Comparison of ENCODE assay signal across 11 cellular contexts in genomic region chr6:558089-558488, GRCh38.
DNase-seq lines count a peak whose midpoint lies in the region; ATAC-seq, FAIRE-seq and TF ChIP-seq lines count a peak whose summit lies in the region.
"Had no signal": no experiment of that assay in that cellular context is flagged by ENCODE, and none has a peak within 500 bp of the region (broad histone marks: within the 10 kb centered on the region; RNA-seq: fewer than 3 reads in every experiment).

No MANE protein-coding gene starts in this region.

- no peaks in the 10 kb centered on the region for H3F3A ChIP-seq in SK-N-SH (replicated peaks; ENCODE audit: insufficient read depth)

- peaks cover 4% of the 10 kb centered on the region; the same call in 1 of the 2 replicates for H4K20me1 ChIP-seq in SK-N-SH (ENCODE audit: insufficient read depth)

- no peak overlapping the region for H2AFZ ChIP-seq in SK-N-SH (ENCODE audit: low read depth)

- no peak overlapping the region for H3K4me3 ChIP-seq in BJ (ENCODE audit: low read depth, low read length)
- H3K4me3 ChIP-seq in SK-N-SH (ENCODE audit: low read depth in 2 of 2, low read length in 1 of 2): no peak overlapping the region
- H3K4me3 ChIP-seq in fibroblast of pulmonary artery (replicated peaks; ENCODE audit: low read depth, low read length): no peak overlapping the region
- no peak overlapping the region for H3K4me3 ChIP-seq in mucosa of descending colon
- H3K4me3 ChIP-seq: lower lobe of right lung had no signal

- ATAC-seq in GM21825 (IDR thresholded peaks at IDR 0.05; ENCODE audit: unreplicated experiment): no peak
- no peak for ATAC-seq in mucosa of descending colon
- ATAC-seq: lower lobe of right lung had no signal

- TF ChIP-seq CTCF in BJ (IDR thresholded peaks at IDR 0.05; ENCODE audit: insufficient read depth, low read depth, low read length) (0 out of 2 replicates have a peak, but pooled peaks have one; percentile 30), GM10248 (IDR thresholded peaks at IDR 0.05; ENCODE audit: control extremely low read depth, extremely low read depth, low read depth, missing control alignments) (peak; percentile 29), SK-N-SH (IDR thresholded peaks at IDR 0.05) (peak; percentile 49), fibroblast of pulmonary artery (IDR thresholded peaks at IDR 0.05; ENCODE audit: low read length, missing control alignments) (peak; percentile 28), mucosa of descending colon (IDR thresholded peaks at IDR 0.05) (no peak)

- H3K4me2 ChIP-seq in SK-N-SH: no peak overlapping the region

- H3K9me3 ChIP-seq in SK-N-SH (no peaks in the 10 kb centered on the region), mucosa of descending colon (no peaks in the 10 kb centered on the region)
- H3K9me3 ChIP-seq: lower lobe of right lung had no signal

- TF ChIP-seq EP300 in SK-N-SH (IDR thresholded peaks at IDR 0.05; ENCODE audit: borderline replicate concordance in 1 of 2, low read depth in 1 of 2, low read length in 1 of 2): no peak

- H3K36me3 ChIP-seq in BJ (ENCODE audit: control insufficient read depth, insufficient read depth, low read length) (peaks cover 5% of the 10 kb centered on the region), SK-N-SH (replicated peaks in 1 of 2; ENCODE audit: control insufficient read depth in 1 of 2, insufficient read depth in 2 of 2, low read length in 1 of 2) (peaks cover 36 to 45% of the 10 kb centered on the region in 2 experiments), mucosa of descending colon (ENCODE audit: low read depth) (no peaks in the 10 kb centered on the region)

- no peak overlapping the region for H3K9ac ChIP-seq in SK-N-SH

- FAIRE-seq in GM19239 (lab: Jason Lieb, UNC): no peak
- FAIRE-seq: TTC549 had no signal

- H3K27ac ChIP-seq in SK-N-SH (ENCODE audit: low read depth in 2 of 2, low read length in 1 of 2): no peak overlapping the region
- H3K27ac ChIP-seq: lower lobe of right lung had no signal

- H3K9me2 ChIP-seq in SK-N-SH: no peaks in the 10 kb centered on the region

- H3K79me2 ChIP-seq in SK-N-SH (ENCODE audit: insufficient read depth): no peaks in the 10 kb centered on the region

- no peak for TF ChIP-seq RAD21 in SK-N-SH (IDR thresholded peaks at IDR 0.05; ENCODE audit: low read length)

- POLR2A ChIA-PET in BJ (lab: Charles Lee): no interaction called here
- POLR2A ChIA-PET in GM10248 (lab: Yijun Ruan, JAX): no interaction called here
- POLR2A ChIA-PET in SK-N-SH (lab: Yijun Ruan, JAX): no interaction called here

- no peak for DNase-seq in BJ (ENCODE audit: low read depth)
- peak; percentile 30 for DNase-seq in GM10248 (ENCODE audit: extremely low spot score)
- DNase-seq in SK-N-SH: no peak
- peak; percentile 18 for DNase-seq in fibroblast of pulmonary artery (ENCODE audit: low read depth)
- DNase-seq in mucosa of descending colon: no peak
- no peak for DNase-seq in GM19239 (ENCODE audit: insufficient read length, low spot score)
- DNase-seq in DMS79 treated with DMSO at 0.1 percent for 48 hours (lab: John Stamatoyannopoulos, UW): no peak
- DNase-seq: lower lobe of right lung; stimulated activated CD8-positive, alpha-beta memory T cell treated with anti-CD3 and anti-CD28 coated beads, Interleukin-4, amount 100 ng/mL, for 48 hours had no signal

- no peaks in the 10 kb centered on the region; a peak in 1 of 4 replicates for H3K4me1 ChIP-seq in SK-N-SH (ENCODE audit: control insufficient read depth in 1 of 2, insufficient read depth in 2 of 2, low read depth in 1 of 2, low read length in 1 of 2)
- H3K4me1 ChIP-seq in mucosa of descending colon (ENCODE audit: low read depth): no peaks in the 10 kb centered on the region
- H3K4me1 ChIP-seq: lower lobe of right lung had no signal

- intact Hi-C loops in mucosa of descending colon (cut with DNase I, micrococcal nuclease): no loop called here

- CTCF ChIA-PET in BJ (lab: Yijun Ruan, JAX) (interaction anchor here (1.4 kb wide), 1 partner anchor 370 kb away, joined by 4 read pairs; no protein-coding TSS in a partner anchor), GM10248 (lab: Yijun Ruan, JAX) (interaction anchor here (1.1 to 1.7 kb wide), 3 partner anchors 8 to 36 kb away, joined by 3 to 5 read pairs (median 5); no protein-coding TSS in a partner anchor), SK-N-SH (lab: Yijun Ruan, JAX) (interaction anchor here (2.2 kb wide), 1 partner anchor 21 kb away, joined by 5 read pairs; no protein-coding TSS in a partner anchor)

- H3K27me3 ChIP-seq in BJ (ENCODE audit: control insufficient read depth, insufficient read depth, low read length): no peaks in the 10 kb centered on the region
- H3K27me3 ChIP-seq in SK-N-SH (ENCODE audit: insufficient read depth): no peaks in the 10 kb centered on the region

TF ChIP-seq in SK-N-SH, 30 proteins besides CTCF, POLR2A, EP300 and RAD21:
- TF ChIP-seq REST (IDR thresholded peaks at IDR 0.05; ENCODE audit: low read depth, low read length): no peak
TF ChIP-seq in SK-N-SH: peak in this region for 0.

Comparison
In these comparisons a context has a peak if more than half of its experiments do, and no peak if none do; other contexts are left out.
1. DNase-seq: peak in GM10248 (single experiment) and fibroblast of pulmonary artery (single experiment); none in BJ (single experiment), SK-N-SH (single experiment), mucosa of descending colon (0 of 3), GM19239 (single experiment) and DMS79 treated with DMSO at 0.1 percent for 48 hours (single experiment).